In the genomic region with DNA sequence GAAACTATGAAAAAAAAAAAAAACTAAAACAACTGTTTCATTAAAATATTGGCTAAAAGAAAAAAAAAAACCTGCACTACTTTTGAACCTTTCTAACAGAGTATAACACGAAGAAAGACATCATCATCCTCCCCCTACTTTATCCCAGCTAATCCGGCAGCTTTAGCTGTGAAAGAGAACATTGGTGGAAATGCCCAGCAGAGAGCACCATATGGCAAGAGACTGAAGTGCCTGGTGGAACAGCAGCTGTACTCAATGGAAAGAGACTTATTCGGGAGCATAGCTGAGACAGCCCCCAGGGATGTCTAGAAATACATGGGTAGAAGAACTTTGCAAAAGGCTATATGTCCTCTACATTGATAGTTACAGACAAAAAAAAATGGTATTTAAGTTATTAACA, we compare ENCODE assay signal across 1 cellular context.
TF ChIP-seq lines count a peak whose summit lies in the region.

No MANE protein-coding gene starts in this region.

TF ChIP-seq in GM23338, 12 proteins besides CTCF, POLR2A, EP300 and RAD21 (continued from another document):
- TF ChIP-seq, protein P1, sequence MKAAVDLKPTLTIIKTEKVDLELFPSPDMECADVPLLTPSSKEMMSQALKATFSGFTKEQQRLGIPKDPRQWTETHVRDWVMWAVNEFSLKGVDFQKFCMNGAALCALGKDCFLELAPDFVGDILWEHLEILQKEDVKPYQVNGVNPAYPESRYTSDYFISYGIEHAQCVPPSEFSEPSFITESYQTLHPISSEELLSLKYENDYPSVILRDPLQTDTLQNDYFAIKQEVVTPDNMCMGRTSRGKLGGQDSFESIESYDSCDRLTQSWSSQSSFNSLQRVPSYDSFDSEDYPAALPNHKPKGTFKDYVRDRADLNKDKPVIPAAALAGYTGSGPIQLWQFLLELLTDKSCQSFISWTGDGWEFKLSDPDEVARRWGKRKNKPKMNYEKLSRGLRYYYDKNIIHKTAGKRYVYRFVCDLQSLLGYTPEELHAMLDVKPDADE (IDR thresholded peaks at IDR 0.05): no peak
TF ChIP-seq in GM23338: peak in this region for 0.
